ENCODE assay signal across 12 cellular contexts in genomic region chr1:176149939-176150807, GRCh38.
"Had no signal": no experiment of that assay in that cellular context is flagged by ENCODE, and none has a peak within 500 bp of the region (broad histone marks: within the 10 kb centered on the region; RNA-seq: fewer than 3 reads in every experiment).

No MANE protein-coding gene starts in this region.

- ATAC-seq: activated CD8-positive, alpha-beta T cell treated with anti-CD3 and anti-CD28 coated beads for 36 hours; activated T-cell treated with anti-CD3 and anti-CD28 coated beads, Interleukin-2, amount 50 U/mL, for 72 hours; esophagus mucosa; left lung had no signal

- H3K27me3 Mint-ChIP-seq: activated CD8-positive, alpha-beta T cell treated with anti-CD3 and anti-CD28 coated beads for 36 hours had no signal

- H3K4me1 ChIP-seq: breast epithelium, left lung, parathyroid adenoma had no signal

- H3K9me3 ChIP-seq: breast epithelium, left lung, transverse colon had no signal

- H3K79me2 ChIP-seq: parathyroid adenoma had no signal

- H3K4me3 Mint-ChIP-seq: activated CD8-positive, alpha-beta T cell treated with anti-CD3 and anti-CD28 coated beads for 36 hours; activated T-cell treated with anti-CD3 and anti-CD28 coated beads, Interleukin-2, amount 50 U/mL, for 72 hours; T-helper 2 cell treated with Interferon-gamma antibody and Interleukin-4, amounts not matched to agents 5 μg/mL and 100 μg/mL, for 36 hours had no signal

- H3K36me3 ChIP-seq: breast epithelium had no signal

- DNase-seq: activated CD8-positive, alpha-beta memory T cell treated with anti-CD3 and anti-CD28 coated beads, Interleukin-2, amount 50 U/mL, for 4 hours; activated CD8-positive, alpha-beta T cell treated with anti-CD3 and anti-CD28 coated beads for 36 hours; activated T-cell treated with anti-CD3 and anti-CD28 coated beads, Interleukin-2, amount 50 U/mL, for 72 hours; aorta; left lung; mesenchymal stem cell; transverse colon had no signal

- H3K27ac Mint-ChIP-seq: activated CD8-positive, alpha-beta T cell treated with anti-CD3 and anti-CD28 coated beads for 36 hours; T-helper 2 cell treated with Interferon-gamma antibody and Interleukin-4, amounts not matched to agents 5 μg/mL and 100 μg/mL, for 36 hours had no signal

- H3K4me3 ChIP-seq: breast epithelium, left lung, skin epidermis, transverse colon had no signal

- H3K27ac ChIP-seq: breast epithelium, left lung, parathyroid adenoma, skin epidermis, transverse colon had no signal

- H3K27me3 ChIP-seq: breast epithelium, left lung, transverse colon had no signal

- H2AFZ ChIP-seq: parathyroid adenoma had no signal

- H3K9ac ChIP-seq: parathyroid adenoma had no signal
